ENCODE assay signal across 32 cellular contexts in the genomic region with DNA sequence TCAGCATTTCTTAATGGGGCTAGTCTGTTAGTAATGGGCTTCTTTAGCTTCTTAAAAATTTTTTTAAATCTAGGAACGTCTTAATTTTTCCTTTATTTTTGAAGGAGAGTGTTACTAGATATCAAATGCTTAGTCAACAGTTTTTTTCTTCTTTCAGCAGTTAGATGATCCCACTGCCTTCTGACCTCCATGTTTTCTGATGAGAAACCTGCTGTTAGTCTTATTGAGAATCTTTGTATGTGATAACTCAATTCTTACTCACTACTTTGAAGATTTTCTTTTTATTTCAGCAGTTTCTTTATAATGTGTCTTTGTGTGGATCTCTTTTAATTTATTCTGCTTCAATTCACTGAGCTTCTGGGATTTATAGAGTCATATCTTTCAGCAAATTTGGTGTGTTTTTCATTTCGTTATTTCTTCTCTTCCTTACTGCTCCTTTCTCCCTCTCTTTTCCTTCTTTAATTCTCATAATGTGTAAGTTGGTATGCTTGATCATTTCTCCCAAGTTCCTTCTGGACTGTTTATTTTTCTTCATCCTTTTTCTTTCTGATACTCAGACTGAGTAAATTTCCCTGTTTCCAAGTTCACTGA.
"Had no signal": no experiment of that assay in that cellular context is flagged by ENCODE, and none has a peak within 500 bp of the region (broad histone marks: within the 10 kb centered on the region; RNA-seq: fewer than 3 reads in every experiment).

No MANE protein-coding gene starts in this region.

- H3K36me3 ChIP-seq: adrenal gland, esophagus squamous epithelium, WERI-Rb-1 had no signal

- DNase-seq: activated CD4-positive, alpha-beta memory T cell treated with anti-CD3 and anti-CD28 coated beads, Interleukin-2, amount 10 ng/mL, durations not matched to agents 7 days and 5 days; activated CD4-positive, alpha-beta T cell treated with anti-CD3 and anti-CD28 coated beads for 36 hours; activated CD4-positive, alpha-beta T cell treated with anti-CD3 and anti-CD28 coated beads, Interleukin-2, amount 10 ng/mL, durations not matched to agents 7 days and 5 days; activated CD4-positive, alpha-beta T cell treated with anti-CD3 and anti-CD28 coated beads, Interleukin-2, amount 50 U/mL, for 4 hours; activated CD4-positive, CD25-positive, alpha-beta regulatory T cell; activated CD4-positive, CD25-positive, alpha-beta regulatory T cell treated with anti-CD3 and anti-CD28 coated beads, Interleukin-2, amount 50 U/mL, for 72 hours; activated CD8-positive, alpha-beta memory T cell treated with anti-CD3 and anti-CD28 coated beads, Interleukin-2, amount 50 U/mL, for 48 hours; activated effector memory CD4-positive, alpha-beta T cell treated with Interleukin-2 at 50 U/mL for 16 hours; activated gamma-delta T cell treated with Interleukin-2 at 50 U/mL for 16 hours; activated naive CD4-positive, alpha-beta T cell treated with anti-CD3 and anti-CD28 coated beads, Interleukin-2, amount 50 U/mL, for 16 hours; activated naive CD4-positive, alpha-beta T cell treated with Interleukin-2 at 50 U/mL for 16 hours; activated T-cell treated with anti-CD3 and anti-CD28 coated beads, Interleukin-2, amount 50 U/mL, for 4 hours; adrenal gland; amygdala; aorta; body of pancreas; caudate nucleus; cortex of kidney; dermis blood vessel endothelial cell; effector CD4-positive, alpha-beta T cell; effector memory CD8-positive, alpha-beta T cell; esophagus squamous epithelium; foreskin melanocyte; head of caudate nucleus; hypothalamus; T1000; WERI-Rb-1 had no signal

- H3K4me1 ChIP-seq: adrenal gland, body of pancreas, esophagus squamous epithelium had no signal

- H3K27me3 ChIP-seq: adrenal gland, body of pancreas, esophagus squamous epithelium had no signal

- H3K9me3 ChIP-seq: adrenal gland had no signal

- H3K27ac ChIP-seq: adrenal gland, body of pancreas, epithelial cell of prostate, esophagus squamous epithelium, WERI-Rb-1 had no signal

- FAIRE-seq: colon, endometrium, endothelial cell of umbilical vein had no signal

- ATAC-seq: activated CD4-positive, alpha-beta T cell treated with anti-CD3 and anti-CD28 coated beads for 36 hours; activated T-cell treated with anti-CD3 and anti-CD28 coated beads, Interleukin-2, amount 50 U/mL, for 4 hours; activated T-helper 17 cell treated with anti-CD3 and anti-CD28 coated beads, Interleukin-2, amount 50 U/mL, for 72 hours; body of pancreas; effector memory CD8-positive, alpha-beta T cell had no signal

- H3K4me3 ChIP-seq: adrenal gland, body of pancreas, esophagus squamous epithelium had no signal
